In genomic region chr10:67849331-67850011, GRCh38 we compare ENCODE assay signal across 8 cellular contexts. TPM values are rescaled to one million over a fixed set of nuclear protein-coding genes. Genes with fewer than 3 reads are reported as not detected.
DNase-seq lines count a peak whose midpoint lies in the region; ATAC-seq and TF ChIP-seq lines count a peak whose summit lies in the region.

No MANE protein-coding gene starts in this region.

- H3K9me3 ChIP-seq in ovary: no peaks in the 10 kb centered on the region
- H3K9me3 ChIP-seq in thyroid gland: no peaks in the 10 kb centered on the region

- peak overlapping the region; percentile 98 for H3K4me3 Mint-ChIP-seq in activated naive CD8-positive, alpha-beta T cell treated with anti-CD3 and anti-CD28 coated beads for 36 hours

- 0 to 1% (median 1%) methylated on average over 36 of the region's 36 CpGs for WGBS in ovary, 3 donors
- 0 to 1% methylated on average over 34 to 36 of the region's 36 CpGs for WGBS in thyroid gland, 2 donors

- DNase-seq in GM10266 (ENCODE audit: extremely low spot score) (peak; percentile 85), NCI-H1092 treated with DMSO at 0.1 percent for 48 hours (lab: John Stamatoyannopoulos, UW) (peak; percentile 76), Right ventricle myocardium superior (peak; percentile 99), ovary (peak; percentile 95 to 98 (median 98)), thyroid gland (peak; percentile 91 to 95)
- DNase-seq in activated naive CD8-positive, alpha-beta T cell treated with anti-CD3 and anti-CD28 coated beads for 36 hours: peak; percentile 92

- H3K36me3 ChIP-seq in ovary (no peaks in the 10 kb centered on the region), thyroid gland (no peaks in the 10 kb centered on the region)

- peaks cover 21% of the 10 kb centered on the region for H3K36me3 Mint-ChIP-seq in activated naive CD8-positive, alpha-beta T cell treated with anti-CD3 and anti-CD28 coated beads for 36 hours

- H3K27ac Mint-ChIP-seq in activated naive CD8-positive, alpha-beta T cell treated with anti-CD3 and anti-CD28 coated beads for 36 hours: peak overlapping the region; percentile 99

- TF ChIP-seq POLR2A in ovary (IDR thresholded peaks at IDR 0.05) (peak; percentile 57), thyroid gland (IDR thresholded peaks at IDR 0.05) (peak in 1 of 2 donors; percentile 64)

- H3K4me1 ChIP-seq in ovary (ENCODE audit: insufficient read depth) (no peaks in the 10 kb centered on the region), thyroid gland (peaks cover 4 to 6% of the 10 kb centered on the region in 2 donors)

- TF ChIP-seq EP300 in ovary (IDR thresholded peaks at IDR 0.05): no peak

- H3K4me3 ChIP-seq in ovary (peak overlapping the region; percentile 87), thyroid gland (replicated peaks in 1 of 3) (peak overlapping the region; percentile 18 to 69 (median 56))

- H3K9me3 Mint-ChIP-seq in activated naive CD8-positive, alpha-beta T cell treated with anti-CD3 and anti-CD28 coated beads for 36 hours: no peaks in the 10 kb centered on the region

- no peaks in the 10 kb centered on the region for H3K27me3 Mint-ChIP-seq in activated naive CD8-positive, alpha-beta T cell treated with anti-CD3 and anti-CD28 coated beads for 36 hours

- ATAC-seq in HG02623 (IDR thresholded peaks at IDR 0.05; ENCODE audit: unreplicated experiment) (peak; percentile 96), SK-N-SH treated with all-trans-retinoic acid at 6 μM for 48 hours (peak; percentile 99), Right ventricle myocardium superior (ENCODE audit: poor library complexity) (peak; percentile 99)

- intact Hi-C loops in Right ventricle myocardium superior (cut with DNase I): no loop called here
- intact Hi-C loops in ovary (cut with DNase I): loop anchor here in 2 of 4 donors (10.0 kb wide), 3 partner anchors 305 to 485 kb away; partner anchors contain the start of genes HNRNPH3 (in 1 of the 2) and PBLD (in 1 of the 2)
- intact Hi-C loops in thyroid gland (cut with DNase I): no loop called here

- H3K27me3 ChIP-seq in ovary (no peaks in the 10 kb centered on the region), thyroid gland (no peaks in the 10 kb centered on the region)

- TF ChIP-seq CTCF in GM10266 (IDR thresholded peaks at IDR 0.05; ENCODE audit: control insufficient read depth, insufficient read depth, low read depth, missing control alignments) (no peak), ovary (IDR thresholded peaks at IDR 0.05) (no peak), thyroid gland (IDR thresholded peaks at IDR 0.05) (no peak)

- H3K27ac ChIP-seq in ovary (peak overlapping the region; percentile 87 to 93), thyroid gland (peak overlapping the region; percentile 38 to 92 (median 88))

- H3K4me1 Mint-ChIP-seq in activated naive CD8-positive, alpha-beta T cell treated with anti-CD3 and anti-CD28 coated beads for 36 hours: peaks cover 9% of the 10 kb centered on the region

TF ChIP-seq in SK-N-SH treated with all-trans-retinoic acid at 6 μM for 48 hours, 23 proteins besides CTCF, POLR2A, EP300 and RAD21:
- TF ChIP-seq PATZ1 (CRISPR knock-in tag; IDR thresholded peaks at IDR 0.05; ENCODE audit: borderline replicate concordance): 0 out of 2 replicates have a peak, but pooled peaks have one; percentile 56
- TF ChIP-seq ZC3H10 (CRISPR knock-in tag; IDR thresholded peaks at IDR 0.05): no peak

RNA-seq across cellular contexts. Expression of gene DNAJC12, which starts 11.5 kb away (rescaled TPM):
- total RNA-seq in activated naive CD8-positive, alpha-beta T cell treated with anti-CD3 and anti-CD28 coated beads for 36 hours: 10 to 100 TPM; 46.7 to 47.1 TPM
- total RNA-seq in Right ventricle myocardium superior (5.4 TPM), ovary (10 to 100 TPM in 6 of 7 donors, 1 to 10 TPM in 1; 8.3 to 17.5 (median 11.3) TPM), thyroid gland (1 to 10 TPM in 3 of 4 donors, under 1 TPM in 1; 0.56 to 7.8 (median 1.9) TPM)
- polyA plus RNA-seq in ovary: 10 to 100 TPM in 1 of 2 donors, 1 to 10 TPM in 1; 9.5 to 11.2 TPM

RNA-seq across cellular contexts. Expression of gene SIRT1, which starts 35.0 kb away (rescaled TPM):
- total RNA-seq in activated naive CD8-positive, alpha-beta T cell treated with anti-CD3 and anti-CD28 coated beads for 36 hours: 10 to 100 TPM; 41.3 to 42.5 TPM
- total RNA-seq in Right ventricle myocardium superior: 11.7 TPM
- 10 to 100 TPM; 21.5 to 38.5 (median 31.8) TPM for total RNA-seq in ovary
- 10 to 100 TPM; 25.8 to 26.0 TPM for polyA plus RNA-seq in ovary
- 10 to 100 TPM; 18.4 to 40.4 (median 27.6) TPM for total RNA-seq in thyroid gland

Comparison
In these comparisons a context has a peak if more than half of its experiments do, and no peak if none do; other contexts are left out.
1. Peak in every context shown above with its lines: DNase-seq, ATAC-seq, H3K4me3 ChIP-seq and H3K27ac ChIP-seq.